11 cellular contexts compared by ENCODE assay signal in genomic region chr6:117463762-117464665, GRCh38. TPM values are rescaled to one million over a fixed set of nuclear protein-coding genes. Genes with fewer than 3 reads are reported as not detected.
DNase-seq lines count a peak whose midpoint lies in the region; ATAC-seq, FAIRE-seq and TF ChIP-seq lines count a peak whose summit lies in the region.
"Had no signal": no experiment of that assay in that cellular context is flagged by ENCODE, and none has a peak within 500 bp of the region (broad histone marks: within the 10 kb centered on the region; RNA-seq: fewer than 3 reads in every experiment).

No MANE protein-coding gene starts in this region.

- no peak for TF ChIP-seq EP300 in GM12878 (IDR thresholded peaks at IDR 0.05; ENCODE audit: borderline replicate concordance in 1 of 2, control insufficient read depth in 1 of 2, low read depth in 2 of 2, low read length in 2 of 2)

- no peaks in the 10 kb centered on the region for H3K36me3 Mint-ChIP-seq in activated naive CD4-positive, alpha-beta T cell treated with anti-CD3 and anti-CD28 coated beads, Interleukin-2, amount 50 U/mL, for 24 hours
- H3K36me3 Mint-ChIP-seq: CD4-positive, CD25-positive, alpha-beta regulatory T cell had no signal

- H3K27me3 ChIP-seq in GM12878 (replicated peaks in 1 of 2; ENCODE audit: control insufficient read depth in 2 of 2, insufficient read depth in 2 of 2, low read length in 1 of 2) (no peaks in the 10 kb centered on the region), tibial artery (no peaks in the 10 kb centered on the region)

- ATAC-seq in HG03571 (IDR thresholded peaks at IDR 0.05; ENCODE audit: unreplicated experiment) (peak; percentile 57), GM12878 (peak; percentile 78), GM18873 (IDR thresholded peaks at IDR 0.05; ENCODE audit: low FRiP score, unreplicated experiment) (no peak), HG02763 (IDR thresholded peaks at IDR 0.05; ENCODE audit: unreplicated experiment) (no peak)
- peak; percentile 84 for ATAC-seq in stimulated activated naive CD8-positive, alpha-beta T cell treated with anti-CD3 and anti-CD28 coated beads, Interleukin-15, amount 100 ng/mL, for 72 hours

- no peak overlapping the region for H3K4me3 ChIP-seq in GM12878
- H3K4me3 ChIP-seq in tibial artery, result no peak overlapping the region

- SMC1A ChIA-PET in GM12878 (lab: Charles Lee; ENCODE audit: uncharacterized antibody, unreplicated experiment), result interaction anchor here (1.3 kb wide), 1 partner anchor 92 kb away, joined by 3 read pairs; no protein-coding TSS in a partner anchor

- H3K79me2 ChIP-seq in GM12878 (ENCODE audit: control insufficient read depth, insufficient read depth, low read length), result no peaks in the 10 kb centered on the region

- TF ChIP-seq RAD21 in GM12878 (IDR thresholded peaks at IDR 0.05; ENCODE audit: insufficient read depth, low read depth, low read length), result no peak

- no peaks in the 10 kb centered on the region for H3K9me3 Mint-ChIP-seq in activated naive CD4-positive, alpha-beta T cell treated with anti-CD3 and anti-CD28 coated beads, Interleukin-2, amount 50 U/mL, for 24 hours
- no peaks in the 10 kb centered on the region for H3K9me3 Mint-ChIP-seq in stimulated activated naive CD8-positive, alpha-beta T cell treated with anti-CD3 and anti-CD28 coated beads, Interleukin-15, amount 100 ng/mL, for 72 hours

- TF ChIP-seq POLR2A in GM12878 (IDR thresholded peaks at IDR 0.05; ENCODE audit: low read depth, low read length), result no peak

- H3K9me3 ChIP-seq in GM12878 (replicated peaks; ENCODE audit: control insufficient read depth, insufficient read depth, low read length), result no peaks in the 10 kb centered on the region; the same call in 2 of the 3 replicates
- H3K9me3 ChIP-seq in tibial artery, result no peaks in the 10 kb centered on the region

- RAD21 ChIA-PET in GM12878 (lab: Charles Lee; ENCODE audit: unreplicated experiment), result no interaction called here

- WGBS in GM12878 (ENCODE audit: insufficient coverage, insufficient replicate concordance, low lambda C conversion rate, missing lambda C conversion rate), result 32% methylated on average over 4 of the region's 4 CpGs

- H3K27ac Mint-ChIP-seq in activated naive CD4-positive, alpha-beta T cell treated with anti-CD3 and anti-CD28 coated beads, Interleukin-2, amount 50 U/mL, for 24 hours, result peak overlapping the region; percentile 43
- H3K27ac Mint-ChIP-seq in stimulated activated naive CD8-positive, alpha-beta T cell treated with anti-CD3 and anti-CD28 coated beads, Interleukin-15, amount 100 ng/mL, for 72 hours, result peak overlapping the region in 1 of 2 donors; percentile 19

- POLR2A ChIA-PET in GM12878 (lab: Charles Lee), result interaction anchor here (0.5 kb wide), 1 partner anchor 17 kb away, joined by 3 read pairs; no protein-coding TSS in a partner anchor

- H3K36me3 ChIP-seq in GM12878 (ENCODE audit: control insufficient read depth in 2 of 2, insufficient read depth in 2 of 2, low read length in 1 of 2), result no peaks in the 10 kb centered on the region
- no peaks in the 10 kb centered on the region for H3K36me3 ChIP-seq in tibial artery

- peaks cover 5% of the 10 kb centered on the region for H3K27me3 Mint-ChIP-seq in activated naive CD4-positive, alpha-beta T cell treated with anti-CD3 and anti-CD28 coated beads, Interleukin-2, amount 50 U/mL, for 24 hours
- peaks cover 23% of the 10 kb centered on the region for H3K27me3 Mint-ChIP-seq in stimulated activated naive CD8-positive, alpha-beta T cell treated with anti-CD3 and anti-CD28 coated beads, Interleukin-15, amount 100 ng/mL, for 72 hours

- H3K27ac ChIP-seq in GM12878 (ENCODE audit: control insufficient read depth, insufficient read depth) (no peak overlapping the region), tibial artery (no peak overlapping the region)
- H3K27ac ChIP-seq: HL-60, VCaP had no signal

- H3K4me3 Mint-ChIP-seq in activated naive CD4-positive, alpha-beta T cell treated with anti-CD3 and anti-CD28 coated beads, Interleukin-2, amount 50 U/mL, for 24 hours, result no peak overlapping the region
- peak overlapping the region in 1 of 2 donors; percentile 2 for H3K4me3 Mint-ChIP-seq in stimulated activated naive CD8-positive, alpha-beta T cell treated with anti-CD3 and anti-CD28 coated beads, Interleukin-15, amount 100 ng/mL, for 72 hours
- H3K4me3 Mint-ChIP-seq: CD4-positive, CD25-positive, alpha-beta regulatory T cell had no signal

- CTCF ChIA-PET in GM12878 (lab: Yijun Ruan, JAX), result interaction anchor here (1.0 to 1.3 kb wide), 3 partner anchors 20 to 141 kb away, joined by 3 read pairs; no protein-coding TSS in a partner anchor

- TF ChIP-seq CTCF in GM12878 (IDR thresholded peaks at IDR 0.05 in 2 of 3, conservative IDR thresholded peaks at IDR 0.05 in 1 of 3; ENCODE audit: control insufficient read depth in 2 of 3, extremely low read depth in 1 of 3, insufficient read depth in 1 of 3, low read depth in 3 of 3, low read length in 3 of 3), result no peak
- TF ChIP-seq CTCF in tibial artery (IDR thresholded peaks at IDR 0.05), result no peak

- intact Hi-C loops in GM12878 (cut with micrococcal nuclease; ENCODE audit: unreplicated experiment) (no loop called here), tibial artery (cut with DNase I; ENCODE audit: low total_unique reads) (no loop called here)

- H3K4me1 ChIP-seq in GM12878 (ENCODE audit: control insufficient read depth, insufficient read depth, low read length), result no peaks in the 10 kb centered on the region
- no peaks in the 10 kb centered on the region for H3K4me1 ChIP-seq in tibial artery

- H3K9ac ChIP-seq in GM12878 (ENCODE audit: control insufficient read depth, insufficient read depth, low read length), result no peak overlapping the region

- no TSS peak for BruUV-seq in GM12878 (replicated peaks; lab: Mats Ljungman, UMichigan)

- no peak for DNase-seq in activated naive CD4-positive, alpha-beta T cell treated with Interleukin-2 at 50 U/mL for 16 hours
- no peak for DNase-seq in GM12878 (ENCODE audit: low read depth, low spot score)
- DNase-seq in stimulated activated naive CD8-positive, alpha-beta T cell treated with anti-CD3 and anti-CD28 coated beads, Interleukin-15, amount 100 ng/mL, for 72 hours, result no peak
- DNase-seq in tibial artery, result no peak

- H3K4me2 ChIP-seq in GM12878 (ENCODE audit: control insufficient read depth, insufficient read depth), result no peak overlapping the region; the same call in 1 of the 2 replicates

- peaks cover 9% of the 10 kb centered on the region for H3K4me1 Mint-ChIP-seq in activated naive CD4-positive, alpha-beta T cell treated with anti-CD3 and anti-CD28 coated beads, Interleukin-2, amount 50 U/mL, for 24 hours
- H3K4me1 Mint-ChIP-seq in stimulated activated naive CD8-positive, alpha-beta T cell treated with anti-CD3 and anti-CD28 coated beads, Interleukin-15, amount 100 ng/mL, for 72 hours, result peaks cover 24% of the 10 kb centered on the region
- H3K4me1 Mint-ChIP-seq: CD4-positive, CD25-positive, alpha-beta regulatory T cell had no signal

- no peak for FAIRE-seq in GM12878 (lab: Jason Lieb, UNC)

- H2AFZ ChIP-seq in GM12878 (ENCODE audit: control insufficient read depth, low read depth, low read length), result no peak overlapping the region

- in situ Hi-C loops in GM12878 (cut with MboI), result no loop called here

- no peaks in the 10 kb centered on the region for H4K20me1 ChIP-seq in GM12878 (ENCODE audit: control insufficient read depth, insufficient read depth)

RNA-seq across cellular contexts. Expression of gene DCBLD1, which starts 18.5 kb away (rescaled TPM):
- total RNA-seq in GM12878 (2013; cell fraction: nucleolus; rRNA removed), result 8.7 and 9.1 TPM in 2 replicates
- total RNA-seq in GM12878 (2014; rRNA removed) (8.4 and 11.3 TPM in 2 replicates), GM12878 (2014; rRNA removed; fragmentation: Illumina TruSeq; extraction: Trizol) (8.4 and 8.8 TPM in 2 replicates), GM12878 (2021) (7.4 and 9.2 TPM in 2 replicates)
- polyA plus RNA-seq in GM12878 (2011; ENCODE audit: low read depth), result 1.4 TPM
- polyA plus RNA-seq in GM12878 (2011; rRNA removed) (5.0 and 5.4 TPM in 2 replicates), GM12878 (2014; fragmentation: Illumina TruSeq; extraction: Trizol) (6.3 and 8.1 TPM in 2 replicates), GM12878 (2014; fragmentation: Nextera tagmentation; extraction: Ambion mirVana) (1 to 10 TPM in 1 of 2 experiments, under 1 TPM in 1; 0.92 to 2.6 TPM), GM12878 (2014; rRNA removed) (8.2 and 8.8 TPM in 2 replicates), GM12878 (2016; fragmentation: Nextera tagmentation; extraction: Ambion mirVana) (1 to 10 TPM; 9.0 TPM)
- 2.7 and 3.1 TPM in 2 replicates for polyA plus RNA-seq in GM12878 (2011; cell fraction: cytosol; rRNA removed)
- 8.4 and 9.0 TPM in 2 replicates for polyA plus RNA-seq in GM12878 (2011; cell fraction: nucleus; rRNA removed)
- polyA plus RNA-seq in GM12878 (2012), result 1.9 and 3.6 TPM in 2 replicates
- 5.0 and 7.6 TPM in 2 replicates for polyA minus RNA-seq in GM12878 (2011; rRNA and poly(A)+ RNA removed)
- 2.8 TPM in 2 replicates for polyA minus RNA-seq in GM12878 (2011; cell fraction: cytosol; rRNA and poly(A)+ RNA removed)
- 4.6 and 11.5 TPM in 2 replicates for polyA minus RNA-seq in GM12878 (2011; cell fraction: nucleus; rRNA and poly(A)+ RNA removed)

RNA-seq across cellular contexts. Expression of gene ROS1, which starts 38.3 kb away (rescaled TPM):
- 0.06 TPM in 1 of 2 replicates, not detected in the other for total RNA-seq in GM12878 (2013; cell fraction: nucleolus; rRNA removed)
- total RNA-seq in GM12878 (2014; rRNA removed) (not detected in 2 replicates), GM12878 (2014; rRNA removed; fragmentation: Illumina TruSeq; extraction: Trizol) (not detected in 2 replicates), GM12878 (2021) (0.03 TPM in 2 replicates)
- 0.03 TPM for polyA plus RNA-seq in GM12878 (2011; ENCODE audit: low read depth)
- polyA plus RNA-seq in GM12878 (2011; rRNA removed) (0.04 and 0.07 TPM in 2 replicates), GM12878 (2014; fragmentation: Illumina TruSeq; extraction: Trizol) (under 0.01 TPM in 1 of 2 replicates, not detected in the other), GM12878 (2014; fragmentation: Nextera tagmentation; extraction: Ambion mirVana) (under 1 TPM in 1 of 2 experiments, not detected in 1; under 0.01 TPM), GM12878 (2014; rRNA removed) (0.03 TPM in 2 replicates), GM12878 (2016; fragmentation: Nextera tagmentation; extraction: Ambion mirVana) (not detected)
- polyA plus RNA-seq in GM12878 (2011; cell fraction: cytosol; rRNA removed), result 0.01 and 0.02 TPM in 2 replicates
- polyA plus RNA-seq in GM12878 (2011; cell fraction: nucleus; rRNA removed), result 0.06 and 0.15 TPM in 2 replicates
- polyA plus RNA-seq in GM12878 (2012), result 0.01 TPM in 1 of 2 replicates, not detected in the other
- polyA minus RNA-seq in GM12878 (2011; rRNA and poly(A)+ RNA removed), result 0.21 TPM in 1 of 2 replicates, not detected in the other
- not detected in 2 replicates for polyA minus RNA-seq in GM12878 (2011; cell fraction: cytosol; rRNA and poly(A)+ RNA removed)
- 0.12 TPM in 1 of 2 replicates, not detected in the other for polyA minus RNA-seq in GM12878 (2011; cell fraction: nucleus; rRNA and poly(A)+ RNA removed)
- total RNA-seq: CD4-positive, CD25-positive, alpha-beta regulatory T cell had no signal
- polyA plus RNA-seq: CD4-positive, CD25-positive, alpha-beta regulatory T cell had no signal

Comparison
In these comparisons a context has a peak if more than half of its experiments do, and no peak if none do; other contexts are left out.
1. ATAC-seq: peak in HG03571 (single experiment), GM12878 (single experiment) and stimulated activated naive CD8-positive, alpha-beta T cell treated with anti-CD3 and anti-CD28 coated beads, Interleukin-15, amount 100 ng/mL, for 72 hours (single experiment); none in GM18873 (single experiment) and HG02763 (single experiment).